Comparison of ENCODE assay signal across 25 cellular contexts in genomic region chr2:226495466-226496161, GRCh38.
"Had no signal": no experiment of that assay in that cellular context is flagged by ENCODE, and none has a peak within 500 bp of the region (broad histone marks: within the 10 kb centered on the region; RNA-seq: fewer than 3 reads in every experiment).

No MANE protein-coding gene starts in this region.

- H3K9me2 ChIP-seq: SK-N-SH had no signal

- H2AFZ ChIP-seq: hepatocyte had no signal

- DNase-seq: activated B cell treated with CpG ODN at 0.5 μM for 24 hours; activated CD4-positive, alpha-beta memory T cell treated with anti-CD3 and anti-CD28 coated beads for 36 hours; activated CD4-positive, alpha-beta T cell treated with anti-CD3 and anti-CD28 coated beads for 4 hours; activated naive CD4-positive, alpha-beta T cell treated with anti-CD3 and anti-CD28 coated beads for 36 hours; activated naive CD8-positive, alpha-beta T cell treated with anti-CD3 and anti-CD28 coated beads, Interleukin-2, amount 50 U/mL, for 24 hours; activated T-cell treated with anti-CD3 and anti-CD28 coated beads, Interleukin-2, amount 50 U/mL, for 1 hour; anterior cingulate cortex; cerebellar nuclear complex; cortex of kidney; effector CD4-positive, alpha-beta T cell; left colon; lower lobe of right lung; SK-N-SH; stimulated activated CD4-positive, alpha-beta T cell treated with anti-CD3 and anti-CD28 coated beads, Interleukin-4, amount 100 ng/mL, for 1 hour; stimulated activated naive CD8-positive, alpha-beta T cell treated with anti-CD3 and anti-CD28 coated beads, Interleukin-15, amount 100 ng/mL, for 72 hours; T-cell; trophoblast cell had no signal

- H3K4me1 Mint-ChIP-seq: activated B cell treated with CpG ODN at 0.5 μM for 24 hours; nephron; stimulated activated naive CD8-positive, alpha-beta T cell treated with anti-CD3 and anti-CD28 coated beads, Interleukin-15, amount 100 ng/mL, for 72 hours; T-cell had no signal

- H3K27ac Mint-ChIP-seq: activated B cell treated with CpG ODN at 0.5 μM for 24 hours; activated CD4-positive, alpha-beta memory T cell treated with anti-CD3 and anti-CD28 coated beads for 36 hours; activated naive CD4-positive, alpha-beta T cell treated with anti-CD3 and anti-CD28 coated beads for 36 hours; activated naive CD8-positive, alpha-beta T cell treated with anti-CD3 and anti-CD28 coated beads, Interleukin-2, amount 50 U/mL, for 24 hours; activated T-helper 2 cell treated with anti-CD3 and anti-CD28 coated beads, Interferon-gamma antibody, Interleukin-2, Interleukin-4, amounts not matched to agents 10 μg/mL and 5 μg/mL and 100 μg/mL, durations not matched to agents 14 hours and 24 hours and 36 hours; nephron; progenitor cell of endocrine pancreas; stimulated activated naive CD8-positive, alpha-beta T cell treated with anti-CD3 and anti-CD28 coated beads, Interleukin-15, amount 100 ng/mL, for 72 hours; T-cell had no signal

- H3K27me3 Mint-ChIP-seq: progenitor cell of endocrine pancreas had no signal

- H3K9me3 ChIP-seq: lower lobe of right lung, SK-N-SH, suprapubic skin had no signal

- H3K27ac ChIP-seq: hepatocyte, lower lobe of right lung, suprapubic skin had no signal

- H3K4me3 ChIP-seq: hepatocyte, lower lobe of right lung, smooth muscle cell, suprapubic skin had no signal

- H3K79me2 ChIP-seq: hepatocyte had no signal

- H3K36me3 Mint-ChIP-seq: activated CD4-positive, alpha-beta memory T cell treated with anti-CD3 and anti-CD28 coated beads for 36 hours had no signal

- H3K4me3 Mint-ChIP-seq: activated B cell treated with CpG ODN at 0.5 μM for 24 hours; activated CD4-positive, alpha-beta memory T cell treated with anti-CD3 and anti-CD28 coated beads for 36 hours; activated naive CD4-positive, alpha-beta T cell treated with anti-CD3 and anti-CD28 coated beads for 36 hours; activated naive CD8-positive, alpha-beta T cell treated with anti-CD3 and anti-CD28 coated beads, Interleukin-2, amount 50 U/mL, for 24 hours; nephron; stimulated activated naive CD8-positive, alpha-beta T cell treated with anti-CD3 and anti-CD28 coated beads, Interleukin-15, amount 100 ng/mL, for 72 hours; T-cell had no signal

- H3K9me3 Mint-ChIP-seq: activated B cell treated with CpG ODN at 0.5 μM for 24 hours; activated CD4-positive, alpha-beta memory T cell treated with anti-CD3 and anti-CD28 coated beads for 36 hours; activated naive CD4-positive, alpha-beta T cell treated with anti-CD3 and anti-CD28 coated beads for 36 hours; activated naive CD8-positive, alpha-beta T cell treated with anti-CD3 and anti-CD28 coated beads, Interleukin-2, amount 50 U/mL, for 24 hours; activated T-helper 2 cell treated with anti-CD3 and anti-CD28 coated beads, Interferon-gamma antibody, Interleukin-2, Interleukin-4, amounts not matched to agents 10 μg/mL and 5 μg/mL and 100 μg/mL, durations not matched to agents 14 hours and 24 hours and 36 hours; stimulated activated naive CD8-positive, alpha-beta T cell treated with anti-CD3 and anti-CD28 coated beads, Interleukin-15, amount 100 ng/mL, for 72 hours had no signal

- FAIRE-seq: bronchial epithelial cell had no signal

- H3K9ac ChIP-seq: SK-N-SH had no signal

- H3K4me1 ChIP-seq: lower lobe of right lung, suprapubic skin had no signal

- H3K36me3 ChIP-seq: lower lobe of right lung, suprapubic skin had no signal

- ATAC-seq: activated naive CD8-positive, alpha-beta T cell treated with anti-CD3 and anti-CD28 coated beads, Interleukin-2, amount 50 U/mL, for 24 hours; left colon; lower lobe of right lung; sciatic nerve; stimulated activated naive CD8-positive, alpha-beta T cell treated with anti-CD3 and anti-CD28 coated beads, Interleukin-15, amount 100 ng/mL, for 72 hours; T-cell had no signal

- H3K4me2 ChIP-seq: hepatocyte, SK-N-SH, smooth muscle cell had no signal

- H3K27me3 ChIP-seq: hepatocyte, suprapubic skin had no signal
